ENCODE assay signal across 26 cellular contexts in genomic region chr7:73487486-73487885, GRCh38. TPM values are rescaled to one million over a fixed set of nuclear protein-coding genes. Genes with fewer than 3 reads are reported as not detected.
DNase-seq lines count a peak whose midpoint lies in the region; ATAC-seq lines count a peak whose summit lies in the region.
"Had no signal": no experiment of that assay in that cellular context is flagged by ENCODE, and none has a peak within 500 bp of the region (broad histone marks: within the 10 kb centered on the region; RNA-seq: fewer than 3 reads in every experiment).

No MANE protein-coding gene starts in this region.

- no peak overlapping the region for H3K4me3 Mint-ChIP-seq in central memory CD8-positive, alpha-beta T cell
- H3K4me3 Mint-ChIP-seq in naive thymus-derived CD8-positive, alpha-beta T cell = no peak overlapping the region
- H3K4me3 Mint-ChIP-seq: H9 had no signal

- in situ Hi-C loops in GM23248 (cut with MboI) = no loop called here

- H3K9ac ChIP-seq in GM23248 = no peak overlapping the region
- H3K9ac ChIP-seq: SK-N-SH had no signal

- H3K36me3 Mint-ChIP-seq in central memory CD8-positive, alpha-beta T cell (ENCODE audit: insufficient read depth) = peaks cover 70% of the 10 kb centered on the region
- peaks cover 0 to 87% (median 6%) of the 10 kb centered on the region in 3 donors for H3K36me3 Mint-ChIP-seq in naive thymus-derived CD8-positive, alpha-beta T cell

- H3K4me1 ChIP-seq in GM23248 (ENCODE audit: insufficient read depth) = no peaks in the 10 kb centered on the region
- H3K4me1 ChIP-seq: transverse colon had no signal

- no peak overlapping the region for H3K4me2 ChIP-seq in GM23248 (ENCODE audit: unreplicated experiment)
- H3K4me2 ChIP-seq: SK-N-SH had no signal

- no peaks in the 10 kb centered on the region for H3K27me3 Mint-ChIP-seq in central memory CD8-positive, alpha-beta T cell
- H3K27me3 Mint-ChIP-seq in naive thymus-derived CD8-positive, alpha-beta T cell = no peaks in the 10 kb centered on the region

- H3K27ac ChIP-seq in GM23248 = no peak overlapping the region
- H3K27ac ChIP-seq: stomach, transverse colon had no signal

- POLR2A ChIA-PET in naive thymus-derived CD8-positive, alpha-beta T cell (lab: Charles Lee) = interaction anchor here (0.6 kb wide), 1 partner anchor 44 kb away, joined by 3 read pairs; no protein-coding TSS in a partner anchor

- DNase-seq in GM23248 (peak; percentile 15), OCI-M1 (lab: John Stamatoyannopoulos, UW) (peak; percentile 50), midbrain (lab: John Stamatoyannopoulos, UW) (no peak)
- no peak for DNase-seq in central memory CD8-positive, alpha-beta T cell (ENCODE audit: low spot score in 2 of 2)
- no peak for DNase-seq in naive thymus-derived CD8-positive, alpha-beta T cell
- DNase-seq: central memory CD4-positive, alpha-beta T cell; COR-L47; DND-41; H9; Kasumi-1; left cardiac atrium; NCI-H1105; NCI-H2081; NCI-H446 treated with DMSO at 0.1 percent for 48 hours; SK-N-SH; small intestine; stimulated activated CD4-positive, alpha-beta T cell treated with anti-CD3 and anti-CD28 coated beads, Interleukin-2, amount 100 ng/mL, for 48 hours; stomach; T1000; transverse colon had no signal

- no peaks in the 10 kb centered on the region for H3K9me3 Mint-ChIP-seq in central memory CD8-positive, alpha-beta T cell
- no peaks in the 10 kb centered on the region for H3K9me3 Mint-ChIP-seq in naive thymus-derived CD8-positive, alpha-beta T cell
- H3K9me3 Mint-ChIP-seq: activated T-helper 2 cell treated with anti-CD3 and anti-CD28 coated beads, Interferon-gamma antibody, Interleukin-2, Interleukin-4, amounts not matched to agents 10 μg/mL and 5 μg/mL and 100 μg/mL, durations not matched to agents 14 hours and 24 hours and 36 hours; H9 had no signal

- H3K27me3 ChIP-seq in GM23248 (replicated peaks; ENCODE audit: insufficient read depth) = no peaks in the 10 kb centered on the region
- H3K27me3 ChIP-seq: stomach, transverse colon had no signal

- WGBS in GM23248 (ENCODE audit: low coverage in 1 of 2, low lambda C conversion rate in 2 of 2, missing lambda C conversion rate in 2 of 2), 2 experiments = 93 to 97% methylated on average over 1 of the region's 1 CpG

- no peaks in the 10 kb centered on the region for H3K9me2 ChIP-seq in GM23248 (ENCODE audit: insufficient read depth)
- H3K9me2 ChIP-seq: SK-N-SH had no signal

- H3K4me3 ChIP-seq in GM23248 = no peak overlapping the region
- H3K4me3 ChIP-seq: stomach, transverse colon had no signal

- peaks cover 100% of the 10 kb centered on the region for H3K79me2 ChIP-seq in GM23248 (ENCODE audit: insufficient read depth)

- no peak overlapping the region for H2AFZ ChIP-seq in GM23248

- no peak for ATAC-seq in central memory CD8-positive, alpha-beta T cell (replicated peaks; ENCODE audit: extremely low read depth, poor library complexity, severe bottlenecking)
- ATAC-seq in naive thymus-derived CD8-positive, alpha-beta T cell = no peak
- ATAC-seq in HG02610 (IDR thresholded peaks at IDR 0.05; ENCODE audit: unreplicated experiment) (no peak), HG02642 (IDR thresholded peaks at IDR 0.05; ENCODE audit: poor library complexity, unreplicated experiment) (no peak)
- ATAC-seq: activated CD4-positive, CD25-positive, alpha-beta regulatory T cell treated with anti-CD3 and anti-CD28 coated beads, Interleukin-2, amount 50 U/mL, for 24 hours; esophagus mucosa; left cardiac atrium had no signal

- peaks cover 61% of the 10 kb centered on the region for H3K36me3 ChIP-seq in GM23248 (ENCODE audit: low read depth)

- peak overlapping the region; percentile 63 for H3K27ac Mint-ChIP-seq in central memory CD8-positive, alpha-beta T cell (ENCODE audit: low read depth)
- H3K27ac Mint-ChIP-seq in naive thymus-derived CD8-positive, alpha-beta T cell = peak overlapping the region in 6 of 10 donors; percentile 3 to 69 (median 54)
- H3K27ac Mint-ChIP-seq: activated T-helper 2 cell treated with anti-CD3 and anti-CD28 coated beads, Interferon-gamma antibody, Interleukin-2, Interleukin-4, amounts not matched to agents 10 μg/mL and 5 μg/mL and 100 μg/mL, durations not matched to agents 14 hours and 24 hours and 36 hours had no signal

- H3K9me3 ChIP-seq in GM23248 (ENCODE audit: low read depth) = no peaks in the 10 kb centered on the region
- H3K9me3 ChIP-seq: SK-N-SH, stomach, transverse colon had no signal

- peaks cover 3% of the 10 kb centered on the region for H3K4me1 Mint-ChIP-seq in central memory CD8-positive, alpha-beta T cell
- H3K4me1 Mint-ChIP-seq in naive thymus-derived CD8-positive, alpha-beta T cell = peaks cover 4 to 13% (median 8%) of the 10 kb centered on the region in 4 donors

- peaks cover 4% of the 10 kb centered on the region; the same call in 1 of the 2 replicates for H3F3A ChIP-seq in GM23248 (ENCODE audit: insufficient read depth)

- no peaks in the 10 kb centered on the region for H4K20me1 ChIP-seq in GM23248 (ENCODE audit: insufficient read depth)

RNA-seq across cellular contexts. Expression of gene BAZ1B, which starts 34.6 kb away (rescaled TPM):
- total RNA-seq in GM23248 (2014; rRNA removed; shearing (Covaris generic)) = 41.8 and 49.4 TPM in 2 replicates
- polyA plus RNA-seq in GM23248 (2016; fragmentation: Nextera tagmentation; extraction: Ambion mirVana) = 23.5 and 24.0 TPM in 2 replicates
- 10 to 100 TPM; 71.5 to 73.0 TPM for total RNA-seq in naive thymus-derived CD8-positive, alpha-beta T cell
- polyA plus RNA-seq in naive thymus-derived CD8-positive, alpha-beta T cell = 10 to 100 TPM; 12.1 to 27.0 (median 17.0) TPM

RNA-seq across cellular contexts. Expression of gene FZD9, which starts 53.9 kb away (rescaled TPM):
- 0.32 TPM in 1 of 2 replicates, not detected in the other for total RNA-seq in GM23248 (2014; rRNA removed; shearing (Covaris generic))
- 0.13 and 0.38 TPM in 2 replicates for polyA plus RNA-seq in GM23248 (2016; fragmentation: Nextera tagmentation; extraction: Ambion mirVana)
- total RNA-seq in naive thymus-derived CD8-positive, alpha-beta T cell = under 1 TPM; 0.16 to 0.31 TPM
- polyA plus RNA-seq in naive thymus-derived CD8-positive, alpha-beta T cell = under 1 TPM in 2 of 3 donors, not detected in 1; 0.07 to 0.52 TPM
- total RNA-seq: HT-29 had no signal

Comparison
In these comparisons a context has a peak if more than half of its experiments do, and no peak if none do; other contexts are left out.
1. DNase-seq: peak in GM23248 (single experiment) and OCI-M1 (single experiment); none in central memory CD8-positive, alpha-beta T cell (0 of 2), naive thymus-derived CD8-positive, alpha-beta T cell (0 of 10) and midbrain (single experiment).